8 cellular contexts compared by ENCODE assay signal in the genomic region with DNA sequence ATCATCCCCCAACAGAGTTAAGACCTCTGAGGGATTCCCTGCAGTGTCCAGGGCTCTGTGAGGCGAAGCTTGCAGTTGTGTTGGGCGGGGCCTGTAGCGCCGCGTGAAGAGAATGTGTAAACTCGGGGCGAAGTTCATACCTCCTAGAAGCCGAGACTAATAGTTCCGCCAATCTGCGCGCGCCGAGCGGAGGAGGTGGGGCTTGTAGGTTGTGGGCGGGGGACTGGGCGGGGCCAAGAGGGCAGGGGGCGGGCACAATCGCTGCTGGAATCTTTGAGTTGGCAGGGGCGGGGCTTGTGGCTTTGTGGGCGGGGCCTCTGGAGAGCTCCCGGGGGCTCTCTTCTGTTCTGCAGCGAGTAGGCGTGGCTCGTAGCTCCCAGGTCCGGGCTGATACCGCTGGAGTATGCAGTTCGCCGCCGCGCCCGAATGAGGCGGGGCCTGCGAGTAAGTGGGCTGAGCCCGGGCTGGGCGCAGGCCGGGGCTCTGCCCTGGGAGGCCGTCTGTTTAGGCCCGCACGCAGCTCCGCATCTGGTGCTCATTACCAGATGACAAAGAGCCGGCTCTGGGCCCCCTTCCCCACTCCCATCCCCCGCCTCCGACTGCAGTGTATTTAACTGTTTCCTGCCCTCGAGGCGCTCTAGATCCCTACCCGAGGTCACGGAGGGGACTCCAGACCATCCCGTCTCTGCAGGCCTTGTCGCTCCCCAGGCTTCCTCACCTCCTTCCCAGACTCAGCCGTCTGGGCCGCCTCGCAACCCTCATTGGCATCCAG. TPM values are rescaled to one million over a fixed set of nuclear protein-coding genes. Genes with fewer than 3 reads are reported as not detected.
DNase-seq lines count a peak whose midpoint lies in the region; ATAC-seq, FAIRE-seq and TF ChIP-seq lines count a peak whose summit lies in the region.

No MANE protein-coding gene starts in this region.

- H3K79me2 ChIP-seq in H1 (ENCODE audit: control insufficient read depth in 1 of 2, insufficient read depth in 2 of 2, low read length in 2 of 2), result no peaks in the 10 kb centered on the region

- CTCF ChIA-PET in activated CD8-positive, alpha-beta memory T cell treated with anti-CD3 and anti-CD28 coated beads, Interleukin-2, amount 10 ng/mL, durations not matched to agents 7 days and 5 days (lab: Charles Lee), result interaction anchor here (0.5 to 7.0 kb wide), 28 partner anchors 9 to 1261 kb away, joined by 3 to 174 read pairs (median 8); a partner anchor contains a TSS
- CTCF ChIA-PET in H1 (lab: Charles Lee; ENCODE audit: partially characterized antibody), result interaction anchor here (0.6 to 11.7 kb wide), 34 partner anchors 9 to 267 kb away, joined by 3 to 242 read pairs (median 4); a partner anchor contains a TSS

- H3K27me3 ChIP-seq in H1 (replicated peaks in 1 of 4; ENCODE audit: control insufficient read depth in 3 of 4, extremely low read depth in 1 of 4, insufficient read depth in 3 of 4, low read length in 3 of 4) (peaks cover 0 to 3% (median 0%) of the 10 kb centered on the region in 4 experiments; a peak in 2 of 7 replicates), mesenchymal stem cell (ENCODE audit: control insufficient read depth in 1 of 2, insufficient read depth in 1 of 2, low read length in 2 of 2) (peaks cover 0 to under 1% of the 10 kb centered on the region in 2 experiments)

- H3K79me1 ChIP-seq in H1 (ENCODE audit: low read depth, low read length), result no peaks in the 10 kb centered on the region
- H3K79me1 ChIP-seq in mesenchymal stem cell (replicated peaks; ENCODE audit: low read length, poor library complexity, severe bottlenecking), result peaks cover 5% of the 10 kb centered on the region

- H3K36me3 ChIP-seq in H1 (ENCODE audit: control insufficient read depth in 2 of 4, insufficient read depth in 4 of 4, low read length in 3 of 4) (no peaks in the 10 kb centered on the region), mesenchymal stem cell (ENCODE audit: control insufficient read depth in 1 of 2, insufficient read depth in 2 of 2, low read depth in 1 of 2, low read length in 2 of 2) (peaks cover 8 to 17% of the 10 kb centered on the region in 2 experiments)

- H3K4me1 Mint-ChIP-seq in activated CD8-positive, alpha-beta memory T cell treated with anti-CD3 and anti-CD28 coated beads, Interleukin-2, amount 10 ng/mL, durations not matched to agents 7 days and 5 days, result peaks cover 40% of the 10 kb centered on the region

- H4K91ac ChIP-seq in H1 (replicated peaks; ENCODE audit: insufficient read length, low read length) (peak overlapping the region; percentile 88), mesenchymal stem cell (ENCODE audit: low read length) (peak overlapping the region; percentile 96)

- peaks cover 3% of the 10 kb centered on the region for H3K27me3 Mint-ChIP-seq in activated CD8-positive, alpha-beta memory T cell treated with anti-CD3 and anti-CD28 coated beads, Interleukin-2, amount 10 ng/mL, durations not matched to agents 7 days and 5 days

- peak overlapping the region; percentile 90; the same call in 1 of the 2 replicates for H2BK5ac ChIP-seq in H1 (ENCODE audit: low read depth, low read length)
- peak overlapping the region; percentile 48 for H2BK5ac ChIP-seq in mesenchymal stem cell (ENCODE audit: low read depth, low read length, poor library complexity, severe bottlenecking)

- H3K56ac ChIP-seq in H1 (replicated peaks; ENCODE audit: insufficient read length, low read depth, low read length), result peak overlapping the region; percentile 65

- FAIRE-seq in H1 (lab: Jason Lieb, UNC), result peak; percentile 7

- H3K18ac ChIP-seq in H1 (ENCODE audit: extremely low read depth, low read length) (peak overlapping the region; percentile 83), mesenchymal stem cell (ENCODE audit: low read depth in 1 of 2, low read length in 2 of 2) (peak overlapping the region; percentile 98 to 99)

- H3K4me1 ChIP-seq in H1 (replicated peaks in 1 of 4; ENCODE audit: control insufficient read depth in 3 of 4, insufficient read depth in 4 of 4, low read length in 3 of 4) (peaks cover 7 to 24% (median 14%) of the 10 kb centered on the region in 4 experiments), mesenchymal stem cell (ENCODE audit: control insufficient read depth, insufficient read depth, low read depth, low read length) (peaks cover 43% of the 10 kb centered on the region)

- H3K4ac ChIP-seq in H1 (replicated peaks; ENCODE audit: insufficient read length, low read depth, low read length) (peak overlapping the region; percentile 96), mesenchymal stem cell (ENCODE audit: low read depth in 1 of 2, low read length in 2 of 2) (peak overlapping the region; percentile 79 to 90)

- peak overlapping the region; percentile 48 to 88 for H3K4me2 ChIP-seq in H1 (ENCODE audit: insufficient read depth in 1 of 2, low read depth in 2 of 2, low read length in 2 of 2)
- peak overlapping the region; percentile 88 for H3K4me2 ChIP-seq in mesenchymal stem cell (ENCODE audit: low read length, poor library complexity, severe bottlenecking)

- no peaks in the 10 kb centered on the region for H3K9me3 Mint-ChIP-seq in activated CD8-positive, alpha-beta memory T cell treated with anti-CD3 and anti-CD28 coated beads, Interleukin-2, amount 10 ng/mL, durations not matched to agents 7 days and 5 days (ENCODE audit: low read depth)

- H3K9ac ChIP-seq in H1 (replicated peaks in 1 of 4; ENCODE audit: extremely low read depth in 1 of 4, low read depth in 3 of 4, low read length in 3 of 4) (peak overlapping the region in 3 of 4 experiments; percentile 29 to 68 (median 62); a peak in 5 of 7 replicates), mesenchymal stem cell (ENCODE audit: low read length) (peak overlapping the region; percentile 94)

- H2BK12ac ChIP-seq in H1 (ENCODE audit: low read depth, low read length) (peak overlapping the region; percentile 53; the same call in 1 of the 2 replicates), mesenchymal stem cell (ENCODE audit: low read length in 2 of 2) (peak overlapping the region; percentile 87 to 96)

- 1% methylated on average over 32 of the region's 52 CpGs; no CpG with 5 or more reads in 1 of the 2 experiments for WGBS in H1 (ENCODE audit: extremely low coverage in 1 of 2, insufficient coverage in 1 of 2, insufficient read length in 1 of 2, insufficient replicate concordance in 2 of 2, low coverage in 1 of 2, low lambda C conversion rate in 2 of 2, missing lambda C conversion rate in 1 of 2), 2 experiments
- WGBS in mesenchymal stem cell, result under 1% methylated on average over 47 of the region's 52 CpGs

- TF ChIP-seq EP300 in H1 (IDR thresholded peaks at IDR 0.05; ENCODE audit: borderline replicate concordance in 1 of 2, low read depth in 2 of 2, low read length in 2 of 2), result no peak

- H3K27ac Mint-ChIP-seq in activated CD8-positive, alpha-beta memory T cell treated with anti-CD3 and anti-CD28 coated beads, Interleukin-2, amount 10 ng/mL, durations not matched to agents 7 days and 5 days, result peak overlapping the region; percentile 98

- TF ChIP-seq POLR2A in H1 (IDR thresholded peaks at IDR 0.05; ENCODE audit: control extremely low read depth in 1 of 2, low read depth in 2 of 2, low read length in 2 of 2), result peak in 1 of 2 experiments; percentile 66; a peak in 2 of 3 replicates

- TF ChIP-seq RAD21 in H1 (IDR thresholded peaks at IDR 0.05 in 1 of 2, conservative IDR thresholded peaks at IDR 0.05 in 1 of 2; ENCODE audit: low read depth in 2 of 2, low read length in 2 of 2), result no peak

- no peak overlapping the region for H2BK15ac ChIP-seq in H1 (ENCODE audit: low read length)
- H2BK15ac ChIP-seq in mesenchymal stem cell (ENCODE audit: low read depth, poor library complexity, severe bottlenecking), result no peak overlapping the region

- peak; percentile 57 for ATAC-seq in GM21367 (IDR thresholded peaks at IDR 0.05; ENCODE audit: unreplicated experiment)
- ATAC-seq in activated CD8-positive, alpha-beta memory T cell treated with anti-CD3 and anti-CD28 coated beads, Interleukin-2, amount 10 ng/mL, durations not matched to agents 7 days and 5 days, result peak; percentile 79

- H4K20me1 ChIP-seq in H1 (replicated peaks in 1 of 2; ENCODE audit: control insufficient read depth in 1 of 2, insufficient read depth in 2 of 2, low read length in 2 of 2), result no peaks in the 10 kb centered on the region

- H3K4me3 ChIP-seq in H1 (ENCODE audit: extremely low read depth in 1 of 4, insufficient read depth in 2 of 4, low read depth in 3 of 4, low read length in 4 of 4), result peak overlapping the region; percentile 59 to 79 (median 71)
- H3K4me3 ChIP-seq in mesenchymal stem cell (ENCODE audit: insufficient read depth in 1 of 2, low read depth in 1 of 2, low read length in 2 of 2), result peak overlapping the region; percentile 54 to 99

- H3K14ac ChIP-seq in H1 (ENCODE audit: insufficient read length) (no peak overlapping the region), mesenchymal stem cell (ENCODE audit: low read length in 2 of 2) (peak overlapping the region in 1 of 2 experiments; percentile 14)

- DNase-seq in COLO668 (lab: John Stamatoyannopoulos, UW; ENCODE audit: unreplicated experiment), result peak; percentile 94
- DNase-seq in HT1080 (ENCODE audit: low read depth), result peak; percentile 92
- peak; percentile 97 for DNase-seq in NOMO-1 treated with DMSO at 0.1 percent for 48 hours (lab: John Stamatoyannopoulos, UW; ENCODE audit: unreplicated experiment)
- peak; percentile 99 for DNase-seq in activated CD8-positive, alpha-beta memory T cell treated with anti-CD3 and anti-CD28 coated beads, Interleukin-2, amount 10 ng/mL, durations not matched to agents 7 days and 5 days
- DNase-seq in H1 (ENCODE audit: low read depth in 1 of 2, low spot score in 2 of 2), result peak; percentile 97 to 100
- peak; percentile 99 for DNase-seq in mesenchymal stem cell
- peak; percentile 97 for DNase-seq in stimulated activated CD8-positive, alpha-beta memory T cell treated with anti-CD3 and anti-CD28 coated beads, Interleukin-12 subunit alpha, Interleukin-12 subunit beta, amount 100 ng/mL, for 1 hour (ENCODE audit: low read depth)

- H4K5ac ChIP-seq in H1 (ENCODE audit: insufficient read length, low read depth, low read length), result peak overlapping the region; percentile 84

- H3K4me3 Mint-ChIP-seq in activated CD8-positive, alpha-beta memory T cell treated with anti-CD3 and anti-CD28 coated beads, Interleukin-2, amount 10 ng/mL, durations not matched to agents 7 days and 5 days, result peak overlapping the region; percentile 89

- H3K9me3 ChIP-seq in H1 (ENCODE audit: insufficient read depth in 2 of 2, low read depth in 1 of 2, low read length in 1 of 2) (no peaks in the 10 kb centered on the region), mesenchymal stem cell (ENCODE audit: control insufficient read depth, low read length) (no peaks in the 10 kb centered on the region)

- H2BK120ac ChIP-seq in H1 (replicated peaks; ENCODE audit: low read depth, low read length) (no peak overlapping the region), mesenchymal stem cell (ENCODE audit: low read depth, low read length) (peak overlapping the region; percentile 94)

- H3K23me2 ChIP-seq in H1 (ENCODE audit: low read depth, low read length), result peaks cover 8% of the 10 kb centered on the region

- TF ChIP-seq CTCF in H1 (IDR thresholded peaks at IDR 0.05; ENCODE audit: control extremely low read depth in 1 of 3, insufficient read depth in 1 of 3, low read depth in 1 of 3, low read length in 3 of 3), result no peak

- H3K23ac ChIP-seq in H1 (ENCODE audit: insufficient read length) (no peak overlapping the region), mesenchymal stem cell (ENCODE audit: low read length in 2 of 2) (no peak overlapping the region)

- peaks cover 7% of the 10 kb centered on the region for H3K36me3 Mint-ChIP-seq in activated CD8-positive, alpha-beta memory T cell treated with anti-CD3 and anti-CD28 coated beads, Interleukin-2, amount 10 ng/mL, durations not matched to agents 7 days and 5 days

- H4K8ac ChIP-seq in H1 (ENCODE audit: extremely low read depth, insufficient read depth, low read length) (peak overlapping the region; percentile 87), mesenchymal stem cell (ENCODE audit: low read length) (peak overlapping the region; percentile 98)

- H2AK5ac ChIP-seq in H1 (ENCODE audit: low read depth, low read length) (no peak overlapping the region), mesenchymal stem cell (ENCODE audit: low read length, severe bottlenecking) (peak overlapping the region; percentile 33)

- peak overlapping the region; percentile 22; the same call in 1 of the 2 replicates for H3K27ac ChIP-seq in H1 (ENCODE audit: low read depth, low read length)
- peak overlapping the region; percentile 95 for H3K27ac ChIP-seq in mesenchymal stem cell (ENCODE audit: low read length, poor library complexity, severe bottlenecking)

- POLR2A ChIA-PET in H1 (lab: Charles Lee; ENCODE audit: partially characterized antibody), result interaction anchor here (0.5 to 4.1 kb wide), 22 partner anchors 9 to 1085 kb away, joined by 3 to 25 read pairs (median 6); a partner anchor contains a TSS

- H2AFZ ChIP-seq in H1 (ENCODE audit: low read length) (peak overlapping the region; percentile 86; the same call in 1 of the 2 replicates), mesenchymal stem cell (ENCODE audit: low read depth, low read length) (peak overlapping the region; percentile 29)

- H2BK20ac ChIP-seq in H1 (ENCODE audit: low read length), result no peak overlapping the region

RNA-seq across cellular contexts. Expression of a gene that starts 4.1 kb away (rescaled TPM):
- not detected in 2 replicates for total RNA-seq in HT1080 (2014; rRNA removed; shearing (Covaris generic))
- not detected in 2 replicates for polyA plus RNA-seq in HT1080 (2015; cell fraction: cytosol; rRNA removed)
- not detected in 2 replicates for polyA plus RNA-seq in HT1080 (2015; cell fraction: nucleus; rRNA removed)
- 10 to 100 TPM; 16.8 to 35.5 TPM for total RNA-seq in activated CD8-positive, alpha-beta memory T cell treated with anti-CD3 and anti-CD28 coated beads, Interleukin-2, amount 10 ng/mL, durations not matched to agents 7 days and 5 days
- total RNA-seq in H1 (2021; fragmentation: NEBNext Ultra II Directional; extraction: Animal tissue kit (Norgen Biotek cat#: 25700)), result 3.7 and 3.9 TPM in 2 replicates
- 2.7 and 4.6 TPM in 2 replicates for polyA plus RNA-seq in H1 (2011; rRNA removed)
- 0.84 TPM for polyA plus RNA-seq in H1 (2011; cell fraction: cytosol; rRNA removed)
- polyA plus RNA-seq in H1 (2011; cell fraction: nucleus; rRNA removed), result 3.0 TPM
- polyA plus RNA-seq in H1 (2012, experiment 1 of 2), result 1.9 to 3.4 TPM (median 2.7 TPM) in 4 replicates
- 2.8 TPM for polyA plus RNA-seq in H1 (2012, experiment 2 of 2)
- polyA plus RNA-seq in H1 (2013, experiment 1 of 2), result 11.9 TPM
- polyA plus RNA-seq in H1 (2013, experiment 2 of 2), result 11.8 TPM
- polyA minus RNA-seq in H1 (2011; rRNA and poly(A)+ RNA removed), result 0.61 and 0.95 TPM in 2 replicates
- 1.5 TPM for polyA minus RNA-seq in H1 (2011; cell fraction: cytosol; rRNA and poly(A)+ RNA removed)
- 1.5 TPM for polyA minus RNA-seq in H1 (2011; cell fraction: nucleus; rRNA and poly(A)+ RNA removed)
- polyA plus RNA-seq in mesenchymal stem cell (2013, experiment 1 of 2), result 318 TPM
- 313 TPM for polyA plus RNA-seq in mesenchymal stem cell (2013, experiment 2 of 2)

RNA-seq across cellular contexts. Expression of a gene that starts 21.0 kb away (rescaled TPM):
- total RNA-seq in HT1080 (2014; rRNA removed; shearing (Covaris generic)), result not detected in 2 replicates
- polyA plus RNA-seq in HT1080 (2015; cell fraction: cytosol; rRNA removed), result 0.05 TPM in 1 of 2 replicates, not detected in the other
- not detected in 2 replicates for polyA plus RNA-seq in HT1080 (2015; cell fraction: nucleus; rRNA removed)
- not detected for total RNA-seq in activated CD8-positive, alpha-beta memory T cell treated with anti-CD3 and anti-CD28 coated beads, Interleukin-2, amount 10 ng/mL, durations not matched to agents 7 days and 5 days
- total RNA-seq in H1 (2021; fragmentation: NEBNext Ultra II Directional; extraction: Animal tissue kit (Norgen Biotek cat#: 25700)), result 2.4 and 3.2 TPM in 2 replicates
- 3.2 and 4.5 TPM in 2 replicates for polyA plus RNA-seq in H1 (2011; rRNA removed)
- 2.2 TPM for polyA plus RNA-seq in H1 (2011; cell fraction: cytosol; rRNA removed)
- polyA plus RNA-seq in H1 (2011; cell fraction: nucleus; rRNA removed), result 2.4 TPM
- 0.87 to 2.5 TPM (median 2.1 TPM) in 4 replicates for polyA plus RNA-seq in H1 (2012, experiment 1 of 2)
- 2.3 TPM for polyA plus RNA-seq in H1 (2012, experiment 2 of 2)
- 3.7 TPM for polyA plus RNA-seq in H1 (2013, experiment 1 of 2)
- polyA plus RNA-seq in H1 (2013, experiment 2 of 2), result 4.0 TPM
- polyA minus RNA-seq in H1 (2011; rRNA and poly(A)+ RNA removed), result 0.56 and 1.3 TPM in 2 replicates
- 1.8 TPM for polyA minus RNA-seq in H1 (2011; cell fraction: cytosol; rRNA and poly(A)+ RNA removed)
- polyA minus RNA-seq in H1 (2011; cell fraction: nucleus; rRNA and poly(A)+ RNA removed), result 2.8 TPM
- polyA plus RNA-seq in mesenchymal stem cell (2013, experiment 1 of 2), result 0.44 TPM
- polyA plus RNA-seq in mesenchymal stem cell (2013, experiment 2 of 2), result 0.38 TPM

RNA-seq across cellular contexts. Expression of a gene that starts 23.5 kb away (rescaled TPM):
- 44.2 and 47.5 TPM in 2 replicates for total RNA-seq in HT1080 (2014; rRNA removed; shearing (Covaris generic))
- 32.2 and 34.4 TPM in 2 replicates for polyA plus RNA-seq in HT1080 (2015; cell fraction: cytosol; rRNA removed)
- polyA plus RNA-seq in HT1080 (2015; cell fraction: nucleus; rRNA removed), result 77.1 and 80.4 TPM in 2 replicates
- 1 to 10 TPM in 1 of 2 experiments, under 1 TPM in 1; 0.68 to 2.5 TPM for total RNA-seq in activated CD8-positive, alpha-beta memory T cell treated with anti-CD3 and anti-CD28 coated beads, Interleukin-2, amount 10 ng/mL, durations not matched to agents 7 days and 5 days
- 5.4 and 6.6 TPM in 2 replicates for total RNA-seq in H1 (2021; fragmentation: NEBNext Ultra II Directional; extraction: Animal tissue kit (Norgen Biotek cat#: 25700))
- 2.5 and 3.8 TPM in 2 replicates for polyA plus RNA-seq in H1 (2011; rRNA removed)
- polyA plus RNA-seq in H1 (2011; cell fraction: cytosol; rRNA removed), result 2.3 TPM
- 10.6 TPM for polyA plus RNA-seq in H1 (2011; cell fraction: nucleus; rRNA removed)
- polyA plus RNA-seq in H1 (2012, experiment 1 of 2), result 2.5 to 4.3 TPM (median 3.7 TPM) in 4 replicates
- 2.9 TPM for polyA plus RNA-seq in H1 (2012, experiment 2 of 2)
- polyA plus RNA-seq in H1 (2013, experiment 1 of 2), result 4.4 TPM
- 4.3 TPM for polyA plus RNA-seq in H1 (2013, experiment 2 of 2)
- polyA minus RNA-seq in H1 (2011; rRNA and poly(A)+ RNA removed), result 0.66 and 0.98 TPM in 2 replicates
- 6.0 TPM for polyA minus RNA-seq in H1 (2011; cell fraction: cytosol; rRNA and poly(A)+ RNA removed)
- 2.7 TPM for polyA minus RNA-seq in H1 (2011; cell fraction: nucleus; rRNA and poly(A)+ RNA removed)
- polyA plus RNA-seq in mesenchymal stem cell (2013, experiment 1 of 2), result 29.1 TPM
- polyA plus RNA-seq in mesenchymal stem cell (2013, experiment 2 of 2), result 26.9 TPM

RNA-seq across cellular contexts. Expression of a gene that starts 23.8 kb away (rescaled TPM):
- total RNA-seq in HT1080 (2014; rRNA removed; shearing (Covaris generic)), result 114 and 127 TPM in 2 replicates
- 72.3 and 97.3 TPM in 2 replicates for polyA plus RNA-seq in HT1080 (2015; cell fraction: cytosol; rRNA removed)
- 44.6 and 68.5 TPM in 2 replicates for polyA plus RNA-seq in HT1080 (2015; cell fraction: nucleus; rRNA removed)
- total RNA-seq in activated CD8-positive, alpha-beta memory T cell treated with anti-CD3 and anti-CD28 coated beads, Interleukin-2, amount 10 ng/mL, durations not matched to agents 7 days and 5 days, result 10 to 100 TPM; 56.5 to 73.9 TPM
- total RNA-seq in H1 (2021; fragmentation: NEBNext Ultra II Directional; extraction: Animal tissue kit (Norgen Biotek cat#: 25700)), result 70.1 and 75.9 TPM in 2 replicates
- 178 and 248 TPM in 2 replicates for polyA plus RNA-seq in H1 (2011; rRNA removed)
- polyA plus RNA-seq in H1 (2011; cell fraction: cytosol; rRNA removed), result 106 TPM
- polyA plus RNA-seq in H1 (2011; cell fraction: nucleus; rRNA removed), result 184 TPM
- polyA plus RNA-seq in H1 (2012, experiment 1 of 2), result 50.7 to 118 TPM (median 101 TPM) in 4 replicates
- polyA plus RNA-seq in H1 (2012, experiment 2 of 2), result 274 TPM
- 179 TPM for polyA plus RNA-seq in H1 (2013, experiment 1 of 2)
- 193 TPM for polyA plus RNA-seq in H1 (2013, experiment 2 of 2)
- 96.9 and 101 TPM in 2 replicates for polyA minus RNA-seq in H1 (2011; rRNA and poly(A)+ RNA removed)
- 80.4 TPM for polyA minus RNA-seq in H1 (2011; cell fraction: cytosol; rRNA and poly(A)+ RNA removed)
- 42.2 TPM for polyA minus RNA-seq in H1 (2011; cell fraction: nucleus; rRNA and poly(A)+ RNA removed)
- polyA plus RNA-seq in mesenchymal stem cell (2013, experiment 1 of 2), result 314 TPM
- 328 TPM for polyA plus RNA-seq in mesenchymal stem cell (2013, experiment 2 of 2)

RNA-seq across cellular contexts. Expression of a gene that starts 32.2 kb away (rescaled TPM):
- total RNA-seq in HT1080 (2014; rRNA removed; shearing (Covaris generic)), result 69.9 and 78.7 TPM in 2 replicates
- 35.2 and 45.6 TPM in 2 replicates for polyA plus RNA-seq in HT1080 (2015; cell fraction: cytosol; rRNA removed)
- 33.7 and 35.1 TPM in 2 replicates for polyA plus RNA-seq in HT1080 (2015; cell fraction: nucleus; rRNA removed)
- total RNA-seq in activated CD8-positive, alpha-beta memory T cell treated with anti-CD3 and anti-CD28 coated beads, Interleukin-2, amount 10 ng/mL, durations not matched to agents 7 days and 5 days, result 10 to 100 TPM; 55.3 to 56.8 TPM
- 44.8 and 46.1 TPM in 2 replicates for total RNA-seq in H1 (2021; fragmentation: NEBNext Ultra II Directional; extraction: Animal tissue kit (Norgen Biotek cat#: 25700))
- 39.2 and 46.5 TPM in 2 replicates for polyA plus RNA-seq in H1 (2011; rRNA removed)
- polyA plus RNA-seq in H1 (2011; cell fraction: cytosol; rRNA removed), result 51.8 TPM
- polyA plus RNA-seq in H1 (2011; cell fraction: nucleus; rRNA removed), result 43.6 TPM
- polyA plus RNA-seq in H1 (2012, experiment 1 of 2), result 28.2 to 53.4 TPM (median 50.2 TPM) in 4 replicates
- polyA plus RNA-seq in H1 (2012, experiment 2 of 2), result 55.2 TPM
- 30.3 TPM for polyA plus RNA-seq in H1 (2013, experiment 1 of 2)
- polyA plus RNA-seq in H1 (2013, experiment 2 of 2), result 31.5 TPM
- polyA minus RNA-seq in H1 (2011; rRNA and poly(A)+ RNA removed), result 10.5 and 13.1 TPM in 2 replicates
- 12.4 TPM for polyA minus RNA-seq in H1 (2011; cell fraction: cytosol; rRNA and poly(A)+ RNA removed)
- polyA minus RNA-seq in H1 (2011; cell fraction: nucleus; rRNA and poly(A)+ RNA removed), result 9.7 TPM
- polyA plus RNA-seq in mesenchymal stem cell (2013, experiment 1 of 2), result 37.1 TPM
- 35.4 TPM for polyA plus RNA-seq in mesenchymal stem cell (2013, experiment 2 of 2)

Comparison
In these comparisons a context has a peak if more than half of its experiments do, and no peak if none do; other contexts are left out.
1. Peak in every context shown above with its lines: DNase-seq, ATAC-seq, H3K4me3 ChIP-seq and H3K27ac ChIP-seq.